Comparison of ENCODE assay signal across 2 cellular contexts in genomic region chr11:679271-680207, GRCh38.
TF ChIP-seq lines count a peak whose summit lies in the region.

No MANE protein-coding gene starts in this region.

TF ChIP-seq in GM23338, 12 proteins besides CTCF, POLR2A, EP300 and RAD21:
- no peak for TF ChIP-seq ZNF331 (CRISPR knock-in tag; IDR thresholded peaks at IDR 0.05; ENCODE audit: low read depth)
- no peak for TF ChIP-seq CREB1 (CRISPR knock-in tag; IDR thresholded peaks at IDR 0.05; ENCODE audit: low read depth)

TF ChIP-seq in HepG2, 621 proteins besides CTCF, POLR2A, EP300 and RAD21:
- TF ChIP-seq ZNF10 (CRISPR knock-in tag; IDR thresholded peaks at IDR 0.05; ENCODE audit: borderline replicate concordance, low read depth) (no peak), AGO2 (optimal IDR thresholded peaks at IDR 0.05; ENCODE audit: low read depth, low read length) (peak; percentile 64), ZNF160 (CRISPR knock-in tag; IDR thresholded peaks at IDR 0.05) (no peak), RBFOX2 (IDR thresholded peaks at IDR 0.05; ENCODE audit: low read depth, low read length) (0 out of 2 replicates have a peak, but pooled peaks have one; percentile 32)
TF ChIP-seq in HepG2: peak in this region for 2.
